Comparison of ENCODE assay signal across 19 cellular contexts in the genomic region with DNA sequence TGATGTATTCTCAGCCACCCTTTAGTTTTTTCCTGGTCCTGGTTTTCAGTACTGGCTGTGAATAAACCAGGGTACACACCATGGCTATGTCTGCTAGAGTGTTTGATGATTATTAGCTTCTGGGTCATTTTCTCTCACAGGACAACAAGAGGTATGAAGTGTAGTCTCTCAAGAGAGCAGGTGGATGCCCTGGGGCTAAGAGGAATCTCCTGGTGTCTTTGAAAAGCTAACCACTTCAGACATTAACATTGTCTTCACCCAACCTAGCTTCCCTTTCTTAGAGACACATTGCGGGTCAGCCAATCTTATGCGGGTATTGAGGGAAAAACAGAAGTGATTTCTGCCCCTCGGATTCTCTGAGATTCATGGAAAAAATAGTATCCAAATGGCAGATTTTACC. TPM values are rescaled to one million over a fixed set of nuclear protein-coding genes. Genes with fewer than 3 reads are reported as not detected.
DNase-seq lines count a peak whose midpoint lies in the region; ATAC-seq and TF ChIP-seq lines count a peak whose summit lies in the region.
"Had no signal": no experiment of that assay in that cellular context is flagged by ENCODE, and none has a peak within 500 bp of the region (broad histone marks: within the 10 kb centered on the region; RNA-seq: fewer than 3 reads in every experiment).

No MANE protein-coding gene starts in this region.

- POLR2A ChIA-PET in OCI-LY7 (lab: Charles Lee) (interaction anchor here (2.0 to 2.9 kb wide), 2 partner anchors 43 to 916 kb away, joined by 5 to 17 read pairs; no protein-coding TSS in a partner anchor), GM10248 (lab: Yijun Ruan, JAX) (no interaction called here)

- H3K14ac ChIP-seq in trophoblast cell (ENCODE audit: low read length) = no peak overlapping the region

- H2BK120ac ChIP-seq in trophoblast cell (ENCODE audit: insufficient read depth, low read length, poor library complexity) = no peak overlapping the region

- H3K79me1 ChIP-seq in trophoblast cell (ENCODE audit: low read length) = peaks cover 4% of the 10 kb centered on the region

- no peak overlapping the region for H3K27ac ChIP-seq in OCI-LY7 (ENCODE audit: low read depth, low read length, poor library complexity, severe bottlenecking)
- H3K27ac ChIP-seq in hepatocyte = no peak overlapping the region
- no peak overlapping the region for H3K27ac ChIP-seq in trophoblast cell (ENCODE audit: low read depth, low read length)
- no peak overlapping the region for H3K27ac ChIP-seq in effector memory CD4-positive, alpha-beta T cell (ENCODE audit: insufficient read depth, low read length, poor library complexity, severe bottlenecking)
- H3K27ac ChIP-seq: vagina had no signal

- H3K9me3 ChIP-seq in OCI-LY7 (ENCODE audit: low read length) (peaks cover 16% of the 10 kb centered on the region; the same call in 1 of the 2 replicates), hepatocyte (ENCODE audit: low read depth) (peaks cover 5% of the 10 kb centered on the region), trophoblast cell (ENCODE audit: insufficient read depth, low read depth, low read length) (no peaks in the 10 kb centered on the region)
- no peaks in the 10 kb centered on the region for H3K9me3 ChIP-seq in effector memory CD4-positive, alpha-beta T cell (ENCODE audit: control insufficient read depth, low read length)
- H3K9me3 ChIP-seq: vagina had no signal

- H4K12ac ChIP-seq in trophoblast cell (ENCODE audit: low read depth, low read length) = no peak overlapping the region

- intact Hi-C loops in OCI-LY7 (cut with micrococcal nuclease; ENCODE audit: unreplicated experiment) = loop anchor here (10.0 kb wide), 1 partner anchor 136 kb away; the partner anchor contains the start of gene ZNF724

- H3K4me1 ChIP-seq in OCI-LY7 (ENCODE audit: insufficient read depth, low read length, poor library complexity, severe bottlenecking) (peaks cover 15% of the 10 kb centered on the region), hepatocyte (ENCODE audit: insufficient read depth) (no peaks in the 10 kb centered on the region), trophoblast cell (ENCODE audit: control insufficient read depth in 1 of 2, insufficient read depth in 2 of 2, low read length in 2 of 2) (peaks cover 0 to 2% of the 10 kb centered on the region in 2 experiments)
- peaks cover 4% of the 10 kb centered on the region for H3K4me1 ChIP-seq in effector memory CD4-positive, alpha-beta T cell (ENCODE audit: control insufficient read depth, insufficient read depth, low read length, poor library complexity, severe bottlenecking)

- H4K8ac ChIP-seq in trophoblast cell (ENCODE audit: low read depth, low read length) = no peak overlapping the region

- H3K79me2 ChIP-seq in OCI-LY7 (ENCODE audit: insufficient read depth, low read depth, low read length) (peaks cover 36% of the 10 kb centered on the region), hepatocyte (no peaks in the 10 kb centered on the region), trophoblast cell (ENCODE audit: control insufficient read depth, insufficient read depth, low read length, poor library complexity) (peaks cover 4% of the 10 kb centered on the region)

- peak overlapping the region; percentile 90 for H3K4me2 ChIP-seq in OCI-LY7 (ENCODE audit: low read length)
- peak overlapping the region; percentile 83 for H3K4me2 ChIP-seq in hepatocyte
- H3K4me2 ChIP-seq in trophoblast cell (ENCODE audit: low read length) = no peak overlapping the region

- H2BK12ac ChIP-seq in trophoblast cell (ENCODE audit: low read length) = no peak overlapping the region

- ATAC-seq in GM18511 (IDR thresholded peaks at IDR 0.05; ENCODE audit: unreplicated experiment) = no peak
- ATAC-seq: CD8-positive, alpha-beta T cell; esophagus mucosa; stimulated activated naive CD8-positive, alpha-beta T cell treated with anti-CD3 and anti-CD28 coated beads, Interleukin-15, amount 100 ng/mL, for 72 hours had no signal

- H4K20me1 ChIP-seq in OCI-LY7 (ENCODE audit: insufficient read depth, low read length) (no peaks in the 10 kb centered on the region), hepatocyte (ENCODE audit: insufficient read depth, poor library complexity, severe bottlenecking) (no peaks in the 10 kb centered on the region)

- no peak overlapping the region for H2BK5ac ChIP-seq in trophoblast cell (ENCODE audit: low read depth, low read length, poor library complexity)

- no peak for TF ChIP-seq CTCF in OCI-LY7 (conservative IDR thresholded peaks at IDR 0.05; ENCODE audit: low read length)
- no peak for TF ChIP-seq CTCF in hepatocyte (IDR thresholded peaks at IDR 0.05; ENCODE audit: poor library complexity)
- TF ChIP-seq CTCF in GM10248 (IDR thresholded peaks at IDR 0.05; ENCODE audit: control extremely low read depth, extremely low read depth, low read depth, missing control alignments) = no peak

- H3K18ac ChIP-seq in trophoblast cell (ENCODE audit: low read length) = no peak overlapping the region

- peak overlapping the region; percentile 93 for H3K4me3 ChIP-seq in OCI-LY7 (ENCODE audit: low read depth, low read length, poor library complexity, severe bottlenecking)
- H3K4me3 ChIP-seq in hepatocyte = no peak overlapping the region
- no peak overlapping the region for H3K4me3 ChIP-seq in trophoblast cell (ENCODE audit: low read depth, low read length)
- no peak overlapping the region for H3K4me3 ChIP-seq in effector memory CD4-positive, alpha-beta T cell (ENCODE audit: insufficient read depth, low read depth, low read length, poor library complexity, severe bottlenecking)

- WGBS in hepatocyte (ENCODE audit: low lambda C conversion rate, missing lambda C conversion rate) = 54% methylated on average over 3 of the region's 3 CpGs
- no CpG with 5 or more reads among the region's 3 CpGs for WGBS in trophoblast cell (ENCODE audit: extremely low coverage, insufficient coverage, insufficient read length)

- H4K91ac ChIP-seq in trophoblast cell (ENCODE audit: low read depth, low read length) = no peak overlapping the region

- H2AFZ ChIP-seq in OCI-LY7 (ENCODE audit: low read length) (no peak overlapping the region), hepatocyte (no peak overlapping the region), trophoblast cell (ENCODE audit: insufficient read depth, low read length, poor library complexity) (no peak overlapping the region)

- no peak overlapping the region for H3K23ac ChIP-seq in trophoblast cell (ENCODE audit: low read length)

- BruUV-seq in OCI-LY7 (replicated peaks; lab: Mats Ljungman, UMichigan) = TSS peak; percentile 65

- no peaks in the 10 kb centered on the region for H3K27me3 ChIP-seq in hepatocyte
- no peaks in the 10 kb centered on the region for H3K27me3 ChIP-seq in trophoblast cell (ENCODE audit: insufficient read depth, low read length)
- H3K27me3 ChIP-seq in effector memory CD4-positive, alpha-beta T cell (replicated peaks; ENCODE audit: control insufficient read depth, insufficient read depth, low read length, poor library complexity, severe bottlenecking) = peaks cover 4% of the 10 kb centered on the region
- H3K27me3 ChIP-seq: vagina had no signal

- H3K4ac ChIP-seq in trophoblast cell (ENCODE audit: low read depth, low read length) = no peak overlapping the region

- peak; percentile 2 for DNase-seq in NCI-H2227 treated with DMSO at 0.1 percent for 48 hours (lab: John Stamatoyannopoulos, UW)
- DNase-seq in NCI-H2227 (lab: John Stamatoyannopoulos, UW; ENCODE audit: unreplicated experiment) = no peak
- peak; percentile 45 for DNase-seq in OCI-LY7 (ENCODE audit: low spot score)
- no peak for DNase-seq in hepatocyte (ENCODE audit: low spot score)
- peak; percentile 63 to 65 for DNase-seq in trophoblast cell
- no peak for DNase-seq in effector memory CD4-positive, alpha-beta T cell
- DNase-seq in GM10248 (ENCODE audit: extremely low spot score) = no peak
- DNase-seq: activated CD4-positive, alpha-beta T cell treated with anti-CD3 and anti-CD28 coated beads, Interleukin-2, amount 10 ng/mL, durations not matched to agents 7 days and 5 days; activated T-cell treated with anti-CD3 and anti-CD28 coated beads, Interleukin-2, amount 50 U/mL, for 24 hours; CD8-positive, alpha-beta T cell; IMR-90; NCI-H510A; RPMI8226; stimulated activated naive CD8-positive, alpha-beta T cell treated with anti-CD3 and anti-CD28 coated beads, Interleukin-15, amount 100 ng/mL, for 72 hours; T-helper 2 cell had no signal

- H3K9ac ChIP-seq in trophoblast cell (ENCODE audit: low read length) = no peak overlapping the region

- CTCF ChIA-PET in OCI-LY7 (lab: Charles Lee; ENCODE audit: unreplicated experiment) (interaction anchor here (1.0 kb wide), 1 partner anchor 277 kb away, joined by 3 read pairs; the partner anchor contains the start of gene ZNF91), GM10248 (lab: Yijun Ruan, JAX) (no interaction called here)

- H3K36me3 ChIP-seq in OCI-LY7 (ENCODE audit: insufficient read depth, low read length) (peaks cover 45% of the 10 kb centered on the region), hepatocyte (replicated peaks; ENCODE audit: insufficient read depth, low read depth) (no peaks in the 10 kb centered on the region), trophoblast cell (ENCODE audit: control insufficient read depth in 1 of 2, insufficient read depth in 2 of 2, low read length in 2 of 2) (peaks cover 3% of the 10 kb centered on the region in 2 experiments)
- no peaks in the 10 kb centered on the region for H3K36me3 ChIP-seq in effector memory CD4-positive, alpha-beta T cell (ENCODE audit: control insufficient read depth, insufficient read depth, low read length)
- H3K36me3 ChIP-seq: vagina had no signal

- H3K9me2 ChIP-seq in OCI-LY7 (ENCODE audit: insufficient read depth, low read length) (no peaks in the 10 kb centered on the region), hepatocyte (replicated peaks; ENCODE audit: insufficient read depth) (no peaks in the 10 kb centered on the region)

- no peak overlapping the region for H2AK5ac ChIP-seq in trophoblast cell (ENCODE audit: low read length)

RNA-seq across cellular contexts. Expression of gene ZNF730, which starts 1.6 kb away (rescaled TPM):
- total RNA-seq in OCI-LY7 (2014; rRNA removed; shearing (Covaris generic)) = 19.6 and 36.2 TPM in 2 replicates
- total RNA-seq in OCI-LY7 (2022) (27.9 and 30.6 TPM in 2 replicates), hepatocyte (3.3 and 3.4 TPM in 2 replicates)
- polyA plus RNA-seq in hepatocyte = 1.5 and 2.1 TPM in 2 replicates
- 9.0 TPM in 2 replicates for polyA plus RNA-seq in trophoblast cell (2013)
- total RNA-seq: CD8-positive, alpha-beta T cell; omental fat pad had no signal

Comparison
In these comparisons a context has a peak if more than half of its experiments do, and no peak if none do; other contexts are left out.
1. DNase-seq: peak in NCI-H2227 treated with DMSO at 0.1 percent for 48 hours (single experiment), OCI-LY7 (single experiment) and trophoblast cell (2 of 2); none in NCI-H2227 (single experiment), hepatocyte (single experiment), effector memory CD4-positive, alpha-beta T cell (0 of 3) and GM10248 (single experiment).